11 cellular contexts compared by ENCODE assay signal in genomic region chr20:57810511-57811372, GRCh38.
DNase-seq lines count a peak whose midpoint lies in the region; ATAC-seq and TF ChIP-seq lines count a peak whose summit lies in the region.
"Had no signal": no experiment of that assay in that cellular context is flagged by ENCODE, and none has a peak within 500 bp of the region (broad histone marks: within the 10 kb centered on the region; RNA-seq: fewer than 3 reads in every experiment).

No MANE protein-coding gene starts in this region.

- H3K14ac ChIP-seq in mesenchymal stem cell (ENCODE audit: low read length in 2 of 2), result no peak overlapping the region

- H3K4me1 ChIP-seq in SJCRH30, result peaks cover 16% of the 10 kb centered on the region
- peaks cover 12% of the 10 kb centered on the region for H3K4me1 ChIP-seq in psoas muscle
- peaks cover 9% of the 10 kb centered on the region for H3K4me1 ChIP-seq in mesenchymal stem cell (ENCODE audit: control insufficient read depth, insufficient read depth, low read depth, low read length)

- intact Hi-C loops in psoas muscle (cut with DNase I), result loop anchor here in 1 of 2 donors (10.0 kb wide), 1 partner anchor 156 kb away; no protein-coding TSS in a partner anchor

- no peak overlapping the region for H2AK5ac ChIP-seq in mesenchymal stem cell (ENCODE audit: low read length, severe bottlenecking)

- WGBS in psoas muscle, 3 donors, result 82 to 83% (median 83%) methylated on average over 26 of the region's 26 CpGs
- WGBS in mesenchymal stem cell, result 65% methylated on average over 26 of the region's 26 CpGs

- no peak overlapping the region for H3K4me2 ChIP-seq in mesenchymal stem cell (ENCODE audit: low read length, poor library complexity, severe bottlenecking)

- no peak overlapping the region for H2BK120ac ChIP-seq in mesenchymal stem cell (ENCODE audit: low read depth, low read length)

- H2BK15ac ChIP-seq in mesenchymal stem cell (ENCODE audit: low read depth, poor library complexity, severe bottlenecking), result no peak overlapping the region

- no peaks in the 10 kb centered on the region for H3K36me3 ChIP-seq in SJCRH30
- no peaks in the 10 kb centered on the region for H3K36me3 ChIP-seq in kidney epithelial cell (ENCODE audit: control insufficient read depth, insufficient read depth, low read length)
- no peaks in the 10 kb centered on the region for H3K36me3 ChIP-seq in psoas muscle (ENCODE audit: insufficient read depth in 1 of 2, low read depth in 1 of 2)
- no peaks in the 10 kb centered on the region for H3K36me3 ChIP-seq in mesenchymal stem cell (ENCODE audit: control insufficient read depth in 1 of 2, insufficient read depth in 2 of 2, low read depth in 1 of 2, low read length in 2 of 2)

- H3K27ac ChIP-seq in SJCRH30 (peak overlapping the region; percentile 70), psoas muscle (no peak overlapping the region), mesenchymal stem cell (ENCODE audit: low read length, poor library complexity, severe bottlenecking) (no peak overlapping the region)

- H3K4me3 ChIP-seq in SJCRH30 (peak overlapping the region; percentile 36), kidney epithelial cell (ENCODE audit: low read depth, low read length) (no peak overlapping the region), psoas muscle (no peak overlapping the region), mesenchymal stem cell (ENCODE audit: insufficient read depth in 1 of 2, low read depth in 1 of 2, low read length in 2 of 2) (no peak overlapping the region)

- peak; percentile 24 for DNase-seq in H4 (ENCODE audit: low spot score)
- peak; percentile 84 to 90 for DNase-seq in SJCRH30
- peak; percentile 79 for DNase-seq in kidney epithelial cell (ENCODE audit: low read depth)
- DNase-seq in psoas muscle, result no peak
- no peak for DNase-seq in mesenchymal stem cell
- no peak for DNase-seq in activated CD4-positive, alpha-beta T cell treated with anti-CD3 and anti-CD28 coated beads, Interleukin-2, amount 50 U/mL, for 48 hours
- no peak for DNase-seq in stimulated activated CD4-positive, alpha-beta T cell treated with anti-CD3 and anti-CD28 coated beads, Interleukin-1b, Interleukin-23, amount 100 ng/mL, for 48 hours
- DNase-seq: activated CD8-positive, alpha-beta memory T cell treated with anti-CD3 and anti-CD28 coated beads for 24 hours; stimulated activated CD4-positive, alpha-beta T cell treated with anti-CD3 and anti-CD28 coated beads, Interleukin-4, amount 100 ng/mL, for 1 hour; stimulated activated naive B cell treated with anti-CD40 and anti-IgM and Interleukin-4, amounts not matched to agents 10 μg/mL and 1 μg/mL and 100 μg/mL, for 72 hours had no signal

- H3K9ac ChIP-seq in mesenchymal stem cell (ENCODE audit: low read length), result no peak overlapping the region

- no peak overlapping the region for H4K91ac ChIP-seq in mesenchymal stem cell (ENCODE audit: low read length)

- H3K18ac ChIP-seq in mesenchymal stem cell (ENCODE audit: low read depth in 1 of 2, low read length in 2 of 2), result no peak overlapping the region

- TF ChIP-seq CTCF in kidney epithelial cell (IDR thresholded peaks at IDR 0.05; ENCODE audit: insufficient read depth, low read length, poor library complexity, severe bottlenecking) (no peak), psoas muscle (IDR thresholded peaks at IDR 0.05) (no peak)

- no peaks in the 10 kb centered on the region for H3K79me1 ChIP-seq in mesenchymal stem cell (replicated peaks; ENCODE audit: low read length, poor library complexity, severe bottlenecking)

- H3K9me3 ChIP-seq in SJCRH30 (replicated peaks) (no peaks in the 10 kb centered on the region), psoas muscle (no peaks in the 10 kb centered on the region), mesenchymal stem cell (ENCODE audit: control insufficient read depth, low read length) (no peaks in the 10 kb centered on the region)

- ATAC-seq in psoas muscle, result peak; percentile 42 to 74 (median 62)
- ATAC-seq in GM19023 (IDR thresholded peaks at IDR 0.05; ENCODE audit: unreplicated experiment), result no peak
- ATAC-seq: stimulated activated naive B cell treated with anti-CD40 and anti-IgM and Interleukin-4, amounts not matched to agents 10 μg/mL and 1 μg/mL and 100 μg/mL, for 72 hours had no signal

- no peak overlapping the region for H2AFZ ChIP-seq in mesenchymal stem cell (ENCODE audit: low read depth, low read length)

- no peak overlapping the region for H4K8ac ChIP-seq in mesenchymal stem cell (ENCODE audit: low read length)

- no peak overlapping the region for H2BK5ac ChIP-seq in mesenchymal stem cell (ENCODE audit: low read depth, low read length, poor library complexity, severe bottlenecking)

- H3K23ac ChIP-seq in mesenchymal stem cell (ENCODE audit: low read length in 2 of 2), result no peak overlapping the region

- no peak overlapping the region for H2BK12ac ChIP-seq in mesenchymal stem cell (ENCODE audit: low read length in 2 of 2)

- H3K4ac ChIP-seq in mesenchymal stem cell (ENCODE audit: low read depth in 1 of 2, low read length in 2 of 2), result no peak overlapping the region

- H3K27me3 ChIP-seq in SJCRH30, result no peaks in the 10 kb centered on the region
- no peaks in the 10 kb centered on the region for H3K27me3 ChIP-seq in kidney epithelial cell (ENCODE audit: control insufficient read depth, insufficient read depth, low read length)
- no peaks in the 10 kb centered on the region for H3K27me3 ChIP-seq in psoas muscle (ENCODE audit: insufficient read depth in 3 of 3, low read length in 2 of 3)
- peaks cover 0 to 88% of the 10 kb centered on the region in 2 experiments for H3K27me3 ChIP-seq in mesenchymal stem cell (ENCODE audit: control insufficient read depth in 1 of 2, insufficient read depth in 1 of 2, low read length in 2 of 2)

Comparison
In these comparisons a context has a peak if more than half of its experiments do, and no peak if none do; other contexts are left out.
1. DNase-seq: peak in H4 (single experiment), SJCRH30 (2 of 2) and kidney epithelial cell (single experiment); none in psoas muscle (0 of 2), mesenchymal stem cell (single experiment), activated CD4-positive, alpha-beta T cell treated with anti-CD3 and anti-CD28 coated beads, Interleukin-2, amount 50 U/mL, for 48 hours (0 of 2) and stimulated activated CD4-positive, alpha-beta T cell treated with anti-CD3 and anti-CD28 coated beads, Interleukin-1b, Interleukin-23, amount 100 ng/mL, for 48 hours (single experiment).